In genomic region chr6:112331306-112331705, GRCh38 we compare ENCODE assay signal across 17 cellular contexts. TPM values are rescaled to one million over a fixed set of nuclear protein-coding genes. Genes with fewer than 3 reads are reported as not detected.
DNase-seq lines count a peak whose midpoint lies in the region; FAIRE-seq and TF ChIP-seq lines count a peak whose summit lies in the region.
"Had no signal": no experiment of that assay in that cellular context is flagged by ENCODE, and none has a peak within 500 bp of the region (broad histone marks: within the 10 kb centered on the region; RNA-seq: fewer than 3 reads in every experiment).

No MANE protein-coding gene starts in this region.

- TF ChIP-seq CTCF in bronchial epithelial cell (IDR thresholded peaks at IDR 0.05; ENCODE audit: insufficient read depth, low read length, severe bottlenecking) (no peak), osteocyte (IDR thresholded peaks at IDR 0.05) (no peak)

- H3K4me1 Mint-ChIP-seq in osteocyte (ENCODE audit: unreplicated experiment), result peaks cover 44% of the 10 kb centered on the region
- H3K4me1 Mint-ChIP-seq: activated CD8-positive, alpha-beta memory T cell treated with anti-CD3 and anti-CD28 coated beads, Interleukin-2, amount 10 ng/mL, durations not matched to agents 7 days and 5 days had no signal

- H3K9me3 Mint-ChIP-seq in osteocyte (ENCODE audit: unreplicated experiment), result peaks cover 6% of the 10 kb centered on the region

- no peak for FAIRE-seq in bronchial epithelial cell (lab: Jason Lieb, UNC)
- FAIRE-seq: A204.1, K562 had no signal

- no peaks in the 10 kb centered on the region for H3K27me3 Mint-ChIP-seq in osteocyte (ENCODE audit: unreplicated experiment)

- no peak overlapping the region for H3K4me3 Mint-ChIP-seq in osteocyte (ENCODE audit: unreplicated experiment)
- H3K4me3 Mint-ChIP-seq: activated CD8-positive, alpha-beta memory T cell treated with anti-CD3 and anti-CD28 coated beads, Interleukin-2, amount 10 ng/mL, durations not matched to agents 7 days and 5 days had no signal

- DNase-seq in NCI-H2081 (lab: John Stamatoyannopoulos, UW) (peak; percentile 3 to 21), NCI-H2081 treated with DMSO at 0.1 percent for 48 hours (lab: John Stamatoyannopoulos, UW) (no peak), NCI-H2196 treated with DMSO at 0.1 percent for 48 hours (lab: John Stamatoyannopoulos, UW; ENCODE audit: unreplicated experiment) (peak; percentile 27), bronchial epithelial cell (ENCODE audit: low read depth) (peak; percentile 92), osteocyte (ENCODE audit: extremely low spot score, unreplicated experiment) (no peak), DMS 273 (lab: John Stamatoyannopoulos, UW; ENCODE audit: unreplicated experiment) (no peak), nucleus accumbens (lab: John Stamatoyannopoulos, UW) (no peak)
- no peak for DNase-seq in stimulated activated CD4-positive, alpha-beta T cell treated with anti-CD3 and anti-CD28 coated beads, Interleukin-12 subunit alpha, Interleukin-12 subunit beta, amount 100 ng/mL, for 4 hours
- DNase-seq: activated CD4-positive, CD25-positive, alpha-beta regulatory T cell; activated CD8-positive, alpha-beta memory T cell treated with anti-CD3 and anti-CD28 coated beads, Interleukin-2, amount 10 ng/mL, durations not matched to agents 7 days and 5 days; body of pancreas; sigmoid colon; stimulated activated CD4-positive, alpha-beta T cell treated with anti-CD3 and anti-CD28 coated beads, Interleukin-4, amount 100 ng/mL, for 1 hour had no signal

- H3K27ac Mint-ChIP-seq in osteocyte (ENCODE audit: unreplicated experiment), result peak overlapping the region; percentile 74
- H3K27ac Mint-ChIP-seq: activated CD8-positive, alpha-beta memory T cell treated with anti-CD3 and anti-CD28 coated beads, Interleukin-2, amount 10 ng/mL, durations not matched to agents 7 days and 5 days had no signal

- H3K36me3 Mint-ChIP-seq in osteocyte (ENCODE audit: unreplicated experiment), result peaks cover 9% of the 10 kb centered on the region
- H3K36me3 Mint-ChIP-seq: activated CD8-positive, alpha-beta memory T cell treated with anti-CD3 and anti-CD28 coated beads, Interleukin-2, amount 10 ng/mL, durations not matched to agents 7 days and 5 days had no signal

- no peaks in the 10 kb centered on the region for H3K27me3 ChIP-seq in bronchial epithelial cell (ENCODE audit: control insufficient read depth, insufficient read depth, low read length)
- H3K27me3 ChIP-seq: body of pancreas, gastroesophageal sphincter, sigmoid colon had no signal

- no peaks in the 10 kb centered on the region for H3K36me3 ChIP-seq in bronchial epithelial cell (ENCODE audit: control insufficient read depth, insufficient read depth, low read length)
- H3K36me3 ChIP-seq: gastroesophageal sphincter, sigmoid colon had no signal

- H3K4me3 ChIP-seq in bronchial epithelial cell (ENCODE audit: low read depth, low read length), result no peak overlapping the region
- H3K4me3 ChIP-seq: body of pancreas, gastroesophageal sphincter, K562, sigmoid colon had no signal

RNA-seq across cellular contexts. Expression of gene RFPL4B, which starts 15.8 kb away (rescaled TPM):
- total RNA-seq in bronchial epithelial cell, result not detected in 2 replicates
- not detected in 2 replicates for total RNA-seq in osteocyte
- total RNA-seq: activated CD8-positive, alpha-beta memory T cell treated with anti-CD3 and anti-CD28 coated beads, Interleukin-2, amount 10 ng/mL, durations not matched to agents 7 days and 5 days; body of pancreas; gastroesophageal sphincter; lung microvascular endothelial cell; sigmoid colon had no signal

Comparison
In these comparisons a context has a peak if more than half of its experiments do, and no peak if none do; other contexts are left out.
1. DNase-seq: peak in NCI-H2081 (2 of 2), NCI-H2196 treated with DMSO at 0.1 percent for 48 hours (single experiment) and bronchial epithelial cell (single experiment); none in NCI-H2081 treated with DMSO at 0.1 percent for 48 hours (single experiment), osteocyte (single experiment), stimulated activated CD4-positive, alpha-beta T cell treated with anti-CD3 and anti-CD28 coated beads, Interleukin-12 subunit alpha, Interleukin-12 subunit beta, amount 100 ng/mL, for 4 hours (single experiment), DMS 273 (single experiment) and nucleus accumbens (0 of 56).